In the genomic region with DNA sequence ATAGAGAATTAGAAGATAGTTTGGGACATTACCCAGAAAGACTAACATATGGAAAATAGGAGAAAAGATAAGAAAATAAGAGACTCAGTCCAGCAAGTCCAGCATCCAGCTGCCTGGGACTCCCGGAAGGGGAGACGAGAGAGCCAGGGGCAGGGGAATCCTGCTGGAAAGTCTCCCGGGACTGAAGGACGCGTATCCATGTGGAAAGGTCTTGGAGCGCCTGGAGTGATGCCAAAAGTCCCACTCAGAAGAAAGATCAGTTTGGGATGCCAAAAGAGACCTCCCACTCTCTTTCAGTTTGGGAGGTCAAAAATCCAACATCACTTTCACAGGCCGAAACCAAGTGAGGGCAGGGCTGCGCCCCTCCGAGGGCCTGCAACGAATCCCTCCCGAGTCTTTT, we compare ENCODE assay signal across 23 cellular contexts. TPM values are rescaled to one million over a fixed set of nuclear protein-coding genes. Genes with fewer than 3 reads are reported as not detected.
DNase-seq lines count a peak whose midpoint lies in the region; ATAC-seq, FAIRE-seq and TF ChIP-seq lines count a peak whose summit lies in the region.
"Had no signal": no experiment of that assay in that cellular context is flagged by ENCODE, and none has a peak within 500 bp of the region (broad histone marks: within the 10 kb centered on the region; RNA-seq: fewer than 3 reads in every experiment).

No MANE protein-coding gene starts in this region.

- DNase-seq in A549 (ENCODE audit: low read depth in 1 of 2, low spot score in 1 of 2), result no peak
- DNase-seq in K562 (ENCODE audit: extremely low read depth in 1 of 4, low spot score in 3 of 4), result no peak
- DNase-seq in activated CD8-positive, alpha-beta memory T cell treated with anti-CD3 and anti-CD28 coated beads for 24 hours, result no peak
- DNase-seq in activated CD4-positive, alpha-beta T cell treated with anti-CD3 and anti-CD28 coated beads for 48 hours, result no peak
- no peak for DNase-seq in retina
- DNase-seq: C1 segment of cervical spinal cord; CD8-positive, alpha-beta T cell; DMS153; GDM1; HCEC 1CT; KG1; NCI-H1092 treated with DMSO at 0.1 percent for 48 hours; NCI-H146; NCI-H2029; NCI-H2171; NCI-H345; NCI-H524; NCI-H82 had no signal

- H3K9me1 ChIP-seq in K562 (ENCODE audit: control insufficient read depth, insufficient read depth, low read length), result no peaks in the 10 kb centered on the region

- peak overlapping the region; percentile 73 for H3K4me2 ChIP-seq in A549
- no peak overlapping the region for H3K4me2 ChIP-seq in K562 (ENCODE audit: insufficient read depth, low read length)
- H3K4me2 ChIP-seq: GM23338 had no signal

- no peaks in the 10 kb centered on the region for H3K9me3 Mint-ChIP-seq in nephron
- H3K9me3 Mint-ChIP-seq: CD8-positive, alpha-beta T cell; GM23338 had no signal

- CTCF ChIA-PET in A549 (lab: Yijun Ruan, JAX), result interaction anchor here (1.1 to 13.1 kb wide), 10 partner anchors 11 to 185 kb away, joined by 3 to 135 read pairs (median 5); a partner anchor contains a TSS
- CTCF ChIA-PET in K562 (lab: Yijun Ruan, JAX; ENCODE audit: low intra/inter-chr PET ratio), result interaction anchor here (0.6 kb wide), 1 partner anchor 86 kb away, joined by 4 read pairs; no protein-coding TSS in a partner anchor

- no peak for FAIRE-seq in A549 (lab: Jason Lieb, UNC)
- FAIRE-seq in K562 (lab: Jason Lieb, UNC), result no peak
- FAIRE-seq: GM18507 had no signal

- H3K79me2 ChIP-seq in ACC112 (ENCODE audit: control insufficient read depth, insufficient read depth, low read length, unreplicated experiment) (no peaks in the 10 kb centered on the region), K562 (ENCODE audit: control insufficient read depth, insufficient read depth, low read length) (no peaks in the 10 kb centered on the region; the same call in 2 of the 3 replicates)

- peaks cover 4% of the 10 kb centered on the region for H3K27me3 Mint-ChIP-seq in nephron (ENCODE audit: low read depth)

- H2AFZ ChIP-seq in ACC112 (ENCODE audit: low read length, unreplicated experiment) (no peak overlapping the region), K562 (ENCODE audit: low read depth, low read length) (no peak overlapping the region)
- H2AFZ ChIP-seq: GM23338 had no signal

- H3K36me3 ChIP-seq in ACC112 (ENCODE audit: insufficient read depth, low read length) (no peaks in the 10 kb centered on the region), K562 (ENCODE audit: control insufficient read depth, insufficient read depth, low read length) (0 out of 3 replicates have a peak, but pooled peaks cover 4% of the 10 kb centered on the region)
- H3K36me3 ChIP-seq: Peyer's patch had no signal

- no peak overlapping the region for H3K4me3 ChIP-seq in A549
- no peak overlapping the region; the same call in 1 of the 2 replicates for H3K4me3 ChIP-seq in ACC112 (ENCODE audit: low read depth, low read length)
- H3K4me3 ChIP-seq in K562, result no peak overlapping the region
- H3K4me3 ChIP-seq: GM23338, Peyer's patch had no signal

- TF ChIP-seq RAD21 in A549 (conservative IDR thresholded peaks at IDR 0.05 in 1 of 2, IDR thresholded peaks at IDR 0.05 in 1 of 2), result no peak
- no peak for TF ChIP-seq RAD21 in K562 (CRISPR knock-in tag; conservative IDR thresholded peaks at IDR 0.05 in 1 of 2, IDR thresholded peaks at IDR 0.05 in 1 of 2)

- no peak overlapping the region for H3K9ac ChIP-seq in K562 (ENCODE audit: insufficient read depth in 1 of 2, low read depth in 2 of 2, low read length in 2 of 2)

- H3K4me1 ChIP-seq in A549, result peaks cover 94% of the 10 kb centered on the region
- peaks cover 51% of the 10 kb centered on the region for H3K4me1 ChIP-seq in ACC112 (ENCODE audit: control insufficient read depth, insufficient read depth, low read length, unreplicated experiment)
- peaks cover 33 to 35% of the 10 kb centered on the region in 2 experiments; a peak in 4 of 5 replicates for H3K4me1 ChIP-seq in K562 (replicated peaks in 1 of 2; ENCODE audit: control insufficient read depth in 2 of 2, insufficient read depth in 2 of 2, low read length in 2 of 2)
- H3K4me1 ChIP-seq: Peyer's patch had no signal

- TF ChIP-seq CTCF in A549 (IDR thresholded peaks at IDR 0.05) (no peak), K562 (IDR thresholded peaks at IDR 0.05 in 2 of 3, conservative IDR thresholded peaks at IDR 0.05 in 1 of 3; ENCODE audit: insufficient read depth in 2 of 3, low read depth in 1 of 3, low read length in 3 of 3) (no peak), nephron (IDR thresholded peaks at IDR 0.05; ENCODE audit: unreplicated experiment in 3 of 3) (no peak)

- no peaks in the 10 kb centered on the region for H3K36me3 Mint-ChIP-seq in nephron (ENCODE audit: low read depth)
- H3K36me3 Mint-ChIP-seq: CD8-positive, alpha-beta T cell had no signal

- TF ChIP-seq POLR2A in A549 (IDR thresholded peaks at IDR 0.05; ENCODE audit: low read length) (no peak), K562 (conservative IDR thresholded peaks at IDR 0.05) (no peak)

- intact Hi-C loops in K562 (cut with micrococcal nuclease), result no loop called here

- in situ Hi-C loops in K562 (cut with MboI), result no loop called here

- POLR2A ChIA-PET in A549 (lab: Yijun Ruan, JAX) (interaction anchor here (0.6 to 1.4 kb wide), 6 partner anchors 31 to 1641 kb away, joined by 3 to 6 read pairs (median 4); a partner anchor contains a TSS), K562 (lab: Yijun Ruan, JAX) (interaction anchor here (1.0 kb wide), 2 partner anchors 11 to 48 kb away, joined by 3 to 5 read pairs; no protein-coding TSS in a partner anchor)

- no peak overlapping the region for H3K4me3 Mint-ChIP-seq in nephron
- H3K4me3 Mint-ChIP-seq: CD8-positive, alpha-beta T cell; GM23338 had no signal

- no peaks in the 10 kb centered on the region for H3K27me3 ChIP-seq in ACC112 (ENCODE audit: insufficient read depth, low read length)
- H3K27me3 ChIP-seq in K562 (ENCODE audit: control insufficient read depth in 2 of 2, insufficient read depth in 2 of 2, low read length in 2 of 2), result no peaks in the 10 kb centered on the region
- H3K27me3 ChIP-seq: Peyer's patch had no signal

- no peaks in the 10 kb centered on the region for H4K20me1 ChIP-seq in K562 (replicated peaks; ENCODE audit: control insufficient read depth, insufficient read depth, low read length)

- ATAC-seq in A549 (no peak), K562 (no peak)
- ATAC-seq: CD8-positive, alpha-beta T cell had no signal

- TF ChIP-seq EP300 in A549 (IDR thresholded peaks at IDR 0.05) (no peak), K562 (IDR thresholded peaks at IDR 0.05; ENCODE audit: low read length) (no peak)

- peak overlapping the region in 2 of 3 experiments; percentile 22 to 61 for H3K27ac Mint-ChIP-seq in nephron
- H3K27ac Mint-ChIP-seq: CD8-positive, alpha-beta T cell; GM23338 had no signal

- H3K9me3 ChIP-seq in A549 (no peaks in the 10 kb centered on the region), K562 (replicated peaks; ENCODE audit: control insufficient read depth, insufficient read depth, low read depth, low read length) (no peaks in the 10 kb centered on the region)
- H3K9me3 ChIP-seq: Peyer's patch had no signal

- H3K4me1 Mint-ChIP-seq in nephron, result peaks cover 43% of the 10 kb centered on the region

- BruUV-seq in K562 (replicated peaks; lab: Mats Ljungman, UMichigan), result no TSS peak

- WGBS in A549 (ENCODE audit: missing lambda C conversion rate), result 71% methylated on average over 11 of the region's 11 CpGs
- 95% methylated on average over 11 of the region's 11 CpGs for WGBS in K562 (ENCODE audit: insufficient coverage, low coverage, missing lambda C conversion rate)

- H3K27ac ChIP-seq in A549 (peak overlapping the region; percentile 95 to 97), ACC112 (ENCODE audit: low read depth, low read length) (peak overlapping the region; percentile 82), K562 (ENCODE audit: extremely low read depth, low read depth, low read length) (no peak overlapping the region)
- H3K27ac ChIP-seq: Peyer's patch had no signal

RNA-seq across cellular contexts. Expression of a gene that starts 30.7 kb away (rescaled TPM):
- polyA plus RNA-seq in A549 (2011; rRNA removed) (7.9 and 8.8 TPM in 2 replicates), A549 (2017; fragmentation: RNase III; extraction: RNeasy Plus Mini Kit Qiagen cat#74134 plus additional on column Dnase treatment) (33.9 to 50.0 TPM (median 44.7 TPM) in 3 replicates), K562 (2011; rRNA removed) (6.7 and 11.3 TPM in 2 replicates), K562 (2014; fragmentation: Illumina TruSeq; extraction: Trizol) (1.1 and 9.0 TPM in 2 replicates), K562 (2014; fragmentation: Nextera tagmentation; extraction: Ambion mirVana) (under 1 TPM; 0.10 to 0.14 TPM), K562 (2014; rRNA removed) (31.5 and 32.3 TPM in 2 replicates)
- polyA plus RNA-seq in A549 (2012; cell fraction: cytosol; rRNA removed), result 33.9 and 65.3 TPM in 2 replicates
- polyA plus RNA-seq in A549 (2012; cell fraction: nucleus; rRNA removed), result 114 and 175 TPM in 2 replicates
- polyA minus RNA-seq in A549 (2011; rRNA and poly(A)+ RNA removed), result 4.7 and 6.6 TPM in 2 replicates
- 6.4 and 27.6 TPM in 2 replicates for total RNA-seq in K562 (2011; cell fraction: chromatin; rRNA removed; ENCODE audit: low replicate concordance)
- 47.9 and 52.9 TPM in 2 replicates for total RNA-seq in K562 (2011; cell fraction: nucleolus; rRNA removed)
- total RNA-seq in K562 (2011; cell fraction: nucleoplasm; rRNA removed), result 13.7 and 16.8 TPM in 2 replicates
- total RNA-seq in K562 (2014; rRNA removed) (41.3 and 53.0 TPM in 2 replicates), K562 (2014; rRNA removed; fragmentation: Illumina TruSeq; extraction: Trizol) (1.1 and 1.5 TPM in 2 replicates), K562 (2015; rRNA removed; fragmentation: Illumina TruSeq; extraction: Trizol) (19.4 and 23.0 TPM in 2 replicates), K562 (2021) (59.5 and 60.1 TPM in 2 replicates)
- 17.4 and 75.5 TPM in 2 replicates for polyA plus RNA-seq in K562 (2011; cell fraction: cytosol; rRNA removed)
- 36.1 and 82.9 TPM in 2 replicates for polyA plus RNA-seq in K562 (2011; cell fraction: nucleus; rRNA removed)
- 18.4 and 21.2 TPM in 2 replicates for polyA plus RNA-seq in K562 (2012)
- 1.4 and 3.4 TPM in 2 replicates for polyA minus RNA-seq in K562 (2011; rRNA and poly(A)+ RNA removed)
- 23.3 and 29.6 TPM in 2 replicates for polyA minus RNA-seq in K562 (2011; cell fraction: cytosol; rRNA and poly(A)+ RNA removed)
- 12.9 and 13.5 TPM in 2 replicates for polyA minus RNA-seq in K562 (2011; cell fraction: nucleus; rRNA and poly(A)+ RNA removed)

RNA-seq across cellular contexts. Expression of a gene that starts 44.3 kb away (rescaled TPM):
- polyA plus RNA-seq in A549 (2011; rRNA removed), result 20.3 and 22.1 TPM in 2 replicates
- 49.2 and 69.1 TPM in 2 replicates for polyA plus RNA-seq in A549 (2012; cell fraction: cytosol; rRNA removed)
- polyA plus RNA-seq in A549 (2012; cell fraction: nucleus; rRNA removed), result 128 and 157 TPM in 2 replicates
- polyA plus RNA-seq in A549 (2017; fragmentation: RNase III; extraction: RNeasy Plus Mini Kit Qiagen cat#74134 plus additional on column Dnase treatment), result 21.3 to 23.3 TPM (median 22.5 TPM) in 3 replicates
- polyA minus RNA-seq in A549 (2011; rRNA and poly(A)+ RNA removed), result 19.6 and 26.8 TPM in 2 replicates
- 20.0 and 55.8 TPM in 2 replicates for total RNA-seq in K562 (2011; cell fraction: chromatin; rRNA removed; ENCODE audit: low replicate concordance)
- 76.0 and 85.1 TPM in 2 replicates for total RNA-seq in K562 (2011; cell fraction: nucleolus; rRNA removed)
- 47.9 and 52.4 TPM in 2 replicates for total RNA-seq in K562 (2011; cell fraction: nucleoplasm; rRNA removed)
- total RNA-seq in K562 (2014; rRNA removed), result 41.3 and 41.5 TPM in 2 replicates
- 8.8 and 10.6 TPM in 2 replicates for total RNA-seq in K562 (2014; rRNA removed; fragmentation: Illumina TruSeq; extraction: Trizol)
- 17.8 and 18.7 TPM in 2 replicates for total RNA-seq in K562 (2015; rRNA removed; fragmentation: Illumina TruSeq; extraction: Trizol)
- total RNA-seq in K562 (2021), result 26.3 and 27.7 TPM in 2 replicates
- polyA plus RNA-seq in K562 (2011; rRNA removed), result 13.9 and 25.0 TPM in 2 replicates
- 36.6 and 88.7 TPM in 2 replicates for polyA plus RNA-seq in K562 (2011; cell fraction: cytosol; rRNA removed)
- 50.0 and 76.3 TPM in 2 replicates for polyA plus RNA-seq in K562 (2011; cell fraction: nucleus; rRNA removed)
- polyA plus RNA-seq in K562 (2012), result 24.5 and 28.6 TPM in 2 replicates
- 15.1 and 20.9 TPM in 2 replicates for polyA plus RNA-seq in K562 (2014; fragmentation: Illumina TruSeq; extraction: Trizol)
- polyA plus RNA-seq in K562 (2014; fragmentation: Nextera tagmentation; extraction: Ambion mirVana), result 1 to 10 TPM in 1 of 2 experiments, under 1 TPM in 1; 0.75 to 3.0 TPM
- 31.1 and 31.9 TPM in 2 replicates for polyA plus RNA-seq in K562 (2014; rRNA removed)
- 6.2 and 7.5 TPM in 2 replicates for polyA minus RNA-seq in K562 (2011; rRNA and poly(A)+ RNA removed)
- polyA minus RNA-seq in K562 (2011; cell fraction: cytosol; rRNA and poly(A)+ RNA removed), result 16.9 and 20.8 TPM in 2 replicates
- polyA minus RNA-seq in K562 (2011; cell fraction: nucleus; rRNA and poly(A)+ RNA removed), result 22.8 and 26.4 TPM in 2 replicates
